8 cellular contexts compared by ENCODE assay signal in genomic region chr12:116426391-116427136, GRCh38.
A peak's percentile ranks its signal among the peaks of the same experiment; 100 is the strongest.
DNase-seq lines count a peak whose midpoint lies in the region; ATAC-seq and FAIRE-seq lines count a peak whose summit lies in the region.

No MANE protein-coding gene starts in this region.

- ATAC-seq in GM18520 (IDR thresholded peaks at IDR 0.05; ENCODE audit: unreplicated experiment), result no peak
- no peak for ATAC-seq in HG03108 (IDR thresholded peaks at IDR 0.05; ENCODE audit: unreplicated experiment)
- ATAC-seq in HG03280 (IDR thresholded peaks at IDR 0.05; ENCODE audit: unreplicated experiment), result no peak

- DNase-seq in HT1080 (ENCODE audit: low read depth) (peak; percentile 99), cerebellar cortex (ENCODE audit: low spot score) (peak; percentile 83), kidney tubule cell (ENCODE audit: low spot score) (peak; percentile 87), urothelium cell line (ENCODE audit: low spot score) (peak; percentile 94)
- no peak for DNase-seq in stimulated activated CD4-positive, alpha-beta T cell treated with anti-CD3 and anti-CD28 coated beads, Interleukin-2, amount 100 ng/mL, for 24 hours

- no peak for FAIRE-seq in urothelium cell line (lab: Jason Lieb, UNC)

Comparison
In these comparisons a context has a peak if more than half of its experiments do, and no peak if none do; other contexts are left out.
1. DNase-seq: peak in HT1080 (single experiment), cerebellar cortex (single experiment), kidney tubule cell (single experiment) and urothelium cell line (single experiment); none in stimulated activated CD4-positive, alpha-beta T cell treated with anti-CD3 and anti-CD28 coated beads, Interleukin-2, amount 100 ng/mL, for 24 hours (0 of 2).